6 cellular contexts compared by ENCODE assay signal in the genomic region with DNA sequence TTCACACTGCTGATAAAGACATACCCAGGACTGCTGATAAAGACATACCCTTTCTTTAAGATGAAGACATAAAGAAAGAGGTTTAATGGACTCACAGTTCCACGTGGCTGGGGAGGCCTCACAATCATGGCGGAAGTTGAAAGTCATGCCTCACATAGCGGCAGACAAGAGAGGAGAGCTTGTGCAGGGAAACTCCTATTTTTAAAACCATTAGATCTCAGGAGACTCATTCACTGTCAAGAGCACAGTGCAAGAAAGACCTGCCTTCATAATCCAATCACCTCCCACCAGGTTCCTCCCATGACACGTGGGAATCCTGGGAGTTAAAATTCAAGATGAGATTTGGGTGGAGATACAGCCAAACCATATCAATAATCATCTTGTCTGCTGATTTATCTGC.
"Had no signal": no experiment of that assay in that cellular context is flagged by ENCODE, and none has a peak within 500 bp of the region (broad histone marks: within the 10 kb centered on the region; RNA-seq: fewer than 3 reads in every experiment).

No MANE protein-coding gene starts in this region.

- DNase-seq: IMR-90, KBM-7, KG1 had no signal

- H3K4me3 ChIP-seq: K562 had no signal

- ATAC-seq: HepG2, K562 had no signal

- H3K27ac ChIP-seq: HL-60 had no signal
